ENCODE assay signal across 8 cellular contexts in the genomic region with DNA sequence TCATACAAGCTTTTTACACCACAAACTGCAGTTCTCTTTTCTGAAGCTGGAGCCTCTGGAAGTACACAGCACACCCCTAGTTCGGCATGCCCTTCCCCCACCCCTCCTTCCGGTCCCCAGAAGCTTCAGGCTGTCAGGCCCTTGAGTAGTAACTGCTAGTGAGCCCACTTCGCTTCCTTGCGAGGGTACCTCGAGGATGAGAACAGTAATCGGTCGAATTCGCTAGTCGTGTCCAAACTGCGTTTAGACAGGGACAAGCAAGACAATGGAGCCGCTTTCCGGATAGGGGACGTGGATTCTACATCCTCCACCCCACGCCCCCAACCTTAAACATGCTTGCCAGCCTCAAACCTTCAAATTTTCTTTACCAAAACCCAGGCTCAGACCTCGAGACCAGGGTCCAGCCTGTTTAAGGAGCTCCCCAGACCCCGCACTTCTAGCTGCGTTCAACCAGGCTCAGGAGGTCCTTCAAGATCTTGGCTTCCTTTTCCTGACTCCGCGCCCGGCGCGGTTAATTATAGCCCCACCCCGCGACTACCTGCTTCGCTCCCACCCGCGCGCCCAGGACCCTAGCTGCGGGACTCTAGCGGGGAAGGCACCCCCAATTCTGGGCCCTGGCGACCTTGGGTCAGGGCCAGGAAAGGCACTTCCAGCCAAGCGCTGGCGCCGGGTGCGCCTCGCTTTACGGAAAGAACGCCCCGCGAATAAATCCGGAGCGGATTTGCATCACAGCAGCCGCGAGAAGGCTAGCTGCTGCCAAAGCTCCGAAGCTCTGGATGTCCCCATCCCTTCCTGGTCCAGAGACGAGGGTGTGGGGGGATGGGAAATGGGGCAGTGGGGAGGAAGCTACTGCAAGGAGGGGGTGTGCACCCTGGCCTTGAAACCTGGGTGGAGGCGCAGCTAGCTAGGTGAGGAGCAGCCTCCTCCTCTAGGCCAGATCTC. TPM values are rescaled to one million over a fixed set of nuclear protein-coding genes. Genes with fewer than 3 reads are reported as not detected.
DNase-seq lines count a peak whose midpoint lies in the region; ATAC-seq lines count a peak whose summit lies in the region.

No MANE protein-coding gene starts in this region.

- H3K36me3 Mint-ChIP-seq in activated CD4-positive, alpha-beta T cell treated with anti-CD3 and anti-CD28 coated beads, Interleukin-2, amount 10 ng/mL, durations not matched to agents 24 days and 14 days (ENCODE audit: low read depth): no peaks in the 10 kb centered on the region
- H3K36me3 Mint-ChIP-seq in naive thymus-derived CD4-positive, alpha-beta T cell: no peaks in the 10 kb centered on the region

- peak overlapping the region; percentile 86 for H3K4me3 Mint-ChIP-seq in activated CD4-positive, alpha-beta T cell treated with anti-CD3 and anti-CD28 coated beads, Interleukin-2, amount 10 ng/mL, durations not matched to agents 24 days and 14 days
- H3K4me3 Mint-ChIP-seq in naive thymus-derived CD4-positive, alpha-beta T cell: peak overlapping the region; percentile 85 to 95 (median 91)

- H3K27me3 ChIP-seq in duodenal mucosa (ENCODE audit: control insufficient read depth in 1 of 2, insufficient read depth in 2 of 2, low read length in 2 of 2) (peaks cover 0 to 5% of the 10 kb centered on the region in 2 donors), thymus (ENCODE audit: control insufficient read depth, insufficient read depth) (no peaks in the 10 kb centered on the region)
- no peaks in the 10 kb centered on the region for H3K27me3 ChIP-seq in naive thymus-derived CD4-positive, alpha-beta T cell (ENCODE audit: control insufficient read depth in 2 of 2, insufficient read depth in 2 of 2, low read length in 2 of 2)

- peaks cover 24% of the 10 kb centered on the region for H3K27me3 Mint-ChIP-seq in activated CD4-positive, alpha-beta T cell treated with anti-CD3 and anti-CD28 coated beads, Interleukin-2, amount 10 ng/mL, durations not matched to agents 24 days and 14 days
- H3K27me3 Mint-ChIP-seq in naive thymus-derived CD4-positive, alpha-beta T cell: peaks cover 0 to 30% (median 4%) of the 10 kb centered on the region in 5 donors

- H3K27ac ChIP-seq in duodenal mucosa (ENCODE audit: low read depth, low read length) (peak overlapping the region; percentile 37), thymus (ENCODE audit: low read depth) (peak overlapping the region; percentile 83)
- H3K27ac ChIP-seq in naive thymus-derived CD4-positive, alpha-beta T cell (ENCODE audit: low read depth, low read length): peak overlapping the region; percentile 74

- CTCF ChIA-PET in naive thymus-derived CD4-positive, alpha-beta T cell (lab: Charles Lee): interaction anchor here (0.9 to 1.7 kb wide), 4 partner anchors 57 to 137 kb away, joined by 3 to 5 read pairs (median 4); a partner anchor contains a TSS

- H3K36me3 ChIP-seq in duodenal mucosa (ENCODE audit: control insufficient read depth in 1 of 2, insufficient read depth in 2 of 2, low read length in 2 of 2) (no peaks in the 10 kb centered on the region), thymus (ENCODE audit: control insufficient read depth, insufficient read depth) (no peaks in the 10 kb centered on the region)
- no peaks in the 10 kb centered on the region for H3K36me3 ChIP-seq in naive thymus-derived CD4-positive, alpha-beta T cell (ENCODE audit: control insufficient read depth in 2 of 3, insufficient read depth in 3 of 3, low read length in 3 of 3)

- H3K9ac ChIP-seq in duodenal mucosa (ENCODE audit: low read depth in 1 of 2, low read length in 2 of 2): peak overlapping the region; percentile 45 to 75

- POLR2A ChIA-PET in naive thymus-derived CD4-positive, alpha-beta T cell (lab: Charles Lee): interaction anchor here (0.8 to 2.4 kb wide), 11 partner anchors 9 to 481 kb away, joined by 3 to 7 read pairs (median 4); a partner anchor contains a TSS

- WGBS in thymus: 5% methylated on average over 47 of the region's 47 CpGs

- peak; percentile 59 for ATAC-seq in GM21447 (IDR thresholded peaks at IDR 0.05; ENCODE audit: unreplicated experiment)
- ATAC-seq in naive thymus-derived CD4-positive, alpha-beta T cell: peak; percentile 66
- no peak for ATAC-seq in HG03039 (IDR thresholded peaks at IDR 0.05; ENCODE audit: unreplicated experiment)

- H3K4me3 ChIP-seq in duodenal mucosa (ENCODE audit: low read depth in 1 of 2, low read length in 2 of 2) (peak overlapping the region; percentile 70 to 71), thymus (ENCODE audit: low read length) (peak overlapping the region; percentile 67)
- peak overlapping the region; percentile 83 for H3K4me3 ChIP-seq in naive thymus-derived CD4-positive, alpha-beta T cell (ENCODE audit: low read length)

- H3K27ac Mint-ChIP-seq in activated CD4-positive, alpha-beta T cell treated with anti-CD3 and anti-CD28 coated beads, Interleukin-2, amount 10 ng/mL, durations not matched to agents 24 days and 14 days: peak overlapping the region; percentile 80
- peak overlapping the region; percentile 86 to 99 (median 96) for H3K27ac Mint-ChIP-seq in naive thymus-derived CD4-positive, alpha-beta T cell

- H3K4me1 Mint-ChIP-seq in activated CD4-positive, alpha-beta T cell treated with anti-CD3 and anti-CD28 coated beads, Interleukin-2, amount 10 ng/mL, durations not matched to agents 24 days and 14 days: peaks cover 13% of the 10 kb centered on the region
- peaks cover 10 to 26% (median 17%) of the 10 kb centered on the region in 7 donors for H3K4me1 Mint-ChIP-seq in naive thymus-derived CD4-positive, alpha-beta T cell

- H3K9me3 ChIP-seq in duodenal mucosa (ENCODE audit: control insufficient read depth in 1 of 2, low read length in 2 of 2) (no peaks in the 10 kb centered on the region), thymus (ENCODE audit: control insufficient read depth) (no peaks in the 10 kb centered on the region)
- no peaks in the 10 kb centered on the region for H3K9me3 ChIP-seq in naive thymus-derived CD4-positive, alpha-beta T cell (ENCODE audit: control insufficient read depth in 2 of 3, low read length in 3 of 3)

- DNase-seq in activated CD4-positive, alpha-beta T cell treated with anti-CD3 and anti-CD28 coated beads, Interleukin-2, amount 10 ng/mL, durations not matched to agents 24 days and 14 days: peak; percentile 81
- peak; percentile 15 to 73 (median 65) for DNase-seq in naive thymus-derived CD4-positive, alpha-beta T cell
- DNase-seq in mesenteric fat pad (ENCODE audit: low spot score) (no peak), HCEC 1CT (no peak)

- no peaks in the 10 kb centered on the region for H3K9me3 Mint-ChIP-seq in activated CD4-positive, alpha-beta T cell treated with anti-CD3 and anti-CD28 coated beads, Interleukin-2, amount 10 ng/mL, durations not matched to agents 24 days and 14 days
- H3K9me3 Mint-ChIP-seq in naive thymus-derived CD4-positive, alpha-beta T cell: peaks cover 0 to 1% (median 0%) of the 10 kb centered on the region in 11 donors

- H3K4me1 ChIP-seq in duodenal mucosa (ENCODE audit: control insufficient read depth in 1 of 2, insufficient read depth in 2 of 2, low read length in 2 of 2) (peaks cover 11 to 12% of the 10 kb centered on the region in 2 donors), thymus (ENCODE audit: control insufficient read depth, insufficient read depth, low read length) (peaks cover 8% of the 10 kb centered on the region)
- H3K4me1 ChIP-seq in naive thymus-derived CD4-positive, alpha-beta T cell (ENCODE audit: control insufficient read depth in 2 of 2, insufficient read depth in 2 of 2, low read length in 2 of 2): peaks cover 3 to 9% of the 10 kb centered on the region in 2 donors

- intact Hi-C loops in activated CD4-positive, alpha-beta T cell treated with anti-CD3 and anti-CD28 coated beads, Interleukin-2, amount 10 ng/mL, durations not matched to agents 24 days and 14 days (cut with micrococcal nuclease): no loop called here
- intact Hi-C loops in naive thymus-derived CD4-positive, alpha-beta T cell (cut with micrococcal nuclease): loop anchor here (1.0 to 2.0 kb wide), 2 partner anchors 32 to 34 kb away; a partner anchor contains a TSS

RNA-seq across cellular contexts. Expression of a gene that starts 8.1 kb away (rescaled TPM):
- not detected in 2 replicates for total RNA-seq in activated CD4-positive, alpha-beta T cell treated with anti-CD3 and anti-CD28 coated beads, Interleukin-2, amount 10 ng/mL, durations not matched to agents 24 days and 14 days
- not detected for total RNA-seq in naive thymus-derived CD4-positive, alpha-beta T cell
- not detected for polyA plus RNA-seq in naive thymus-derived CD4-positive, alpha-beta T cell
- polyA plus RNA-seq in thymus: 6.9 TPM
- total RNA-seq in mesenteric fat pad: 1.2 TPM

RNA-seq across cellular contexts. Expression of a gene that starts 9.5 kb away (rescaled TPM):
- total RNA-seq in activated CD4-positive, alpha-beta T cell treated with anti-CD3 and anti-CD28 coated beads, Interleukin-2, amount 10 ng/mL, durations not matched to agents 24 days and 14 days: not detected in 2 replicates
- total RNA-seq in naive thymus-derived CD4-positive, alpha-beta T cell: not detected
- polyA plus RNA-seq in naive thymus-derived CD4-positive, alpha-beta T cell: not detected
- not detected for polyA plus RNA-seq in thymus
- total RNA-seq in mesenteric fat pad: not detected

RNA-seq across cellular contexts. Expression of a gene that starts 31.4 kb away (rescaled TPM):
- 75.1 and 83.0 TPM in 2 replicates for total RNA-seq in activated CD4-positive, alpha-beta T cell treated with anti-CD3 and anti-CD28 coated beads, Interleukin-2, amount 10 ng/mL, durations not matched to agents 24 days and 14 days
- 10 to 100 TPM; 35.7 to 58.6 (median 41.9) TPM for total RNA-seq in naive thymus-derived CD4-positive, alpha-beta T cell
- 10 to 100 TPM; 34.6 to 35.5 TPM for polyA plus RNA-seq in naive thymus-derived CD4-positive, alpha-beta T cell
- 44.9 TPM for polyA plus RNA-seq in thymus
- total RNA-seq in mesenteric fat pad: 53.1 TPM

RNA-seq across cellular contexts. Expression of a gene that starts 34.4 kb away (rescaled TPM):
- total RNA-seq in activated CD4-positive, alpha-beta T cell treated with anti-CD3 and anti-CD28 coated beads, Interleukin-2, amount 10 ng/mL, durations not matched to agents 24 days and 14 days: 2.4 and 3.2 TPM in 2 replicates
- 1 to 10 TPM in 1 of 5 experiments, under 1 TPM in 4; 0.16 to 3.0 (median 0.56) TPM for total RNA-seq in naive thymus-derived CD4-positive, alpha-beta T cell
- under 1 TPM in 1 of 2 donors, not detected in 1; 0.03 TPM for polyA plus RNA-seq in naive thymus-derived CD4-positive, alpha-beta T cell
- 13.3 TPM for polyA plus RNA-seq in thymus
- total RNA-seq in mesenteric fat pad: 72.6 TPM

RNA-seq across cellular contexts. Expression of a gene that starts 36.3 kb away (rescaled TPM):
- total RNA-seq in activated CD4-positive, alpha-beta T cell treated with anti-CD3 and anti-CD28 coated beads, Interleukin-2, amount 10 ng/mL, durations not matched to agents 24 days and 14 days: 0.12 and 0.21 TPM in 2 replicates
- total RNA-seq in naive thymus-derived CD4-positive, alpha-beta T cell: 1 to 10 TPM in 2 of 5 experiments, under 1 TPM in 3; 0.12 to 1.3 (median 0.20) TPM
- polyA plus RNA-seq in naive thymus-derived CD4-positive, alpha-beta T cell: not detected
- 1.5 TPM for polyA plus RNA-seq in thymus
- total RNA-seq in mesenteric fat pad: 3.5 TPM

Comparison
In these comparisons a context has a peak if more than half of its experiments do, and no peak if none do; other contexts are left out.
1. DNase-seq: peak in activated CD4-positive, alpha-beta T cell treated with anti-CD3 and anti-CD28 coated beads, Interleukin-2, amount 10 ng/mL, durations not matched to agents 24 days and 14 days (single experiment) and naive thymus-derived CD4-positive, alpha-beta T cell (9 of 9); none in mesenteric fat pad (single experiment) and HCEC 1CT (single experiment).
2. Peak in every context shown above with its lines, with median percentiles within 50 percentile points of each other: H3K27ac ChIP-seq and H3K4me3 ChIP-seq.